ENCODE assay signal across 20 cellular contexts in genomic region chr2:216478791-216479190, GRCh38. TPM values are rescaled to one million over a fixed set of nuclear protein-coding genes. Genes with fewer than 3 reads are reported as not detected.
DNase-seq lines count a peak whose midpoint lies in the region; ATAC-seq, FAIRE-seq and TF ChIP-seq lines count a peak whose summit lies in the region.
"Had no signal": no experiment of that assay in that cellular context is flagged by ENCODE, and none has a peak within 500 bp of the region (broad histone marks: within the 10 kb centered on the region; RNA-seq: fewer than 3 reads in every experiment).

No MANE protein-coding gene starts in this region.

- H3K27me3 Mint-ChIP-seq in activated CD4-positive, alpha-beta T cell treated with anti-CD3 and anti-CD28 coated beads, Interleukin-2, amount 10 ng/mL, durations not matched to agents 7 days and 5 days, result no peaks in the 10 kb centered on the region
- H3K27me3 Mint-ChIP-seq in activated CD4-positive, alpha-beta T cell treated with anti-CD3 and anti-CD28 coated beads, Interleukin-2, amount 10 ng/mL, durations not matched to agents 24 days and 14 days, result no peaks in the 10 kb centered on the region

- dilution Hi-C loops in keratinocyte (cut with MboI; ENCODE audit: extremely low pct_ligation_motif_present, low sequenced_read_pairs), result no loop called here

- H3K4me1 ChIP-seq in keratinocyte (ENCODE audit: control insufficient read depth, extremely low read depth, insufficient read depth, low read length) (peaks cover 18% of the 10 kb centered on the region), uterus (no peaks in the 10 kb centered on the region)
- H3K4me1 ChIP-seq: HAP-1, Peyer's patch had no signal

- no peaks in the 10 kb centered on the region for H3K79me2 ChIP-seq in keratinocyte (ENCODE audit: control insufficient read depth, insufficient read depth, low read length)

- H3K9ac ChIP-seq in keratinocyte (ENCODE audit: control insufficient read depth, extremely low read depth, insufficient read depth, low read length), result no peak overlapping the region
- H3K9ac ChIP-seq: BLaER1 treated with 17β-estradiol and CSF1 and Interleukin-3, amounts not matched to agents 10 nM and 100 nM had no signal

- peak; percentile 7; the same call in 2 of the 3 replicates for ATAC-seq in SK-N-SH treated with all-trans-retinoic acid at 6 μM for 48 hours

- H3K4me2 ChIP-seq in keratinocyte (ENCODE audit: control insufficient read depth, extremely low read depth, insufficient read depth, low read depth, low read length), result peak overlapping the region; percentile 45

- TF ChIP-seq CTCF in keratinocyte (optimal IDR thresholded peaks at IDR 0.05 in 1 of 3, IDR thresholded peaks at IDR 0.05 in 1 of 3, conservative IDR thresholded peaks at IDR 0.05 in 1 of 3; ENCODE audit: extremely low read depth in 1 of 3, insufficient read depth in 2 of 3, low read length in 3 of 3) (no peak), uterus (IDR thresholded peaks at IDR 0.05) (no peak)

- intact Hi-C loops in activated CD4-positive, alpha-beta T cell treated with anti-CD3 and anti-CD28 coated beads, Interleukin-2, amount 10 ng/mL, durations not matched to agents 24 days and 14 days (cut with micrococcal nuclease), result loop anchor here (1.0 to 10.0 kb wide), 5 partner anchors 20 to 746 kb away; partner anchors contain the start of genes RPL37A and SMARCAL1
- intact Hi-C loops in uterus (cut with DNase I; ENCODE audit: low total_unique reads), result no loop called here

- H3K9me3 ChIP-seq in keratinocyte (ENCODE audit: control insufficient read depth, low read depth, low read length) (no peaks in the 10 kb centered on the region), uterus (no peaks in the 10 kb centered on the region)
- H3K9me3 ChIP-seq: BLaER1 treated with 17β-estradiol and CSF1 and Interleukin-3, amounts not matched to agents 10 nM and 100 nM; HAP-1; MG63; Peyer's patch had no signal

- H3K4me3 ChIP-seq in keratinocyte (ENCODE audit: control insufficient read depth in 2 of 3, extremely low read depth in 1 of 3, insufficient read depth in 2 of 3, low read depth in 1 of 3, low read length in 3 of 3) (no peak overlapping the region), uterus (no peak overlapping the region)
- H3K4me3 ChIP-seq: BLaER1 treated with 17β-estradiol and CSF1 and Interleukin-3, amounts not matched to agents 10 nM and 100 nM; HAP-1; MG63; Peyer's patch had no signal

- peaks cover 18% of the 10 kb centered on the region for H3K4me1 Mint-ChIP-seq in activated CD4-positive, alpha-beta T cell treated with anti-CD3 and anti-CD28 coated beads, Interleukin-2, amount 10 ng/mL, durations not matched to agents 7 days and 5 days
- peaks cover 19% of the 10 kb centered on the region for H3K4me1 Mint-ChIP-seq in activated CD4-positive, alpha-beta T cell treated with anti-CD3 and anti-CD28 coated beads, Interleukin-2, amount 10 ng/mL, durations not matched to agents 24 days and 14 days

- peaks cover 50% of the 10 kb centered on the region for H3K36me3 Mint-ChIP-seq in activated CD4-positive, alpha-beta T cell treated with anti-CD3 and anti-CD28 coated beads, Interleukin-2, amount 10 ng/mL, durations not matched to agents 7 days and 5 days (ENCODE audit: low read depth)
- H3K36me3 Mint-ChIP-seq in activated CD4-positive, alpha-beta T cell treated with anti-CD3 and anti-CD28 coated beads, Interleukin-2, amount 10 ng/mL, durations not matched to agents 24 days and 14 days (ENCODE audit: low read depth), result peaks cover 50% of the 10 kb centered on the region

- H3K9me1 ChIP-seq in keratinocyte (ENCODE audit: control insufficient read depth, extremely low read depth, insufficient read depth, low read length), result no peaks in the 10 kb centered on the region

- CTCF ChIA-PET in activated CD4-positive, alpha-beta T cell treated with anti-CD3 and anti-CD28 coated beads, Interleukin-2, amount 10 ng/mL, durations not matched to agents 7 days and 5 days (lab: Charles Lee), result interaction anchor here (1.5 kb wide), 2 partner anchors 11 to 13 kb away, joined by 3 read pairs; no protein-coding TSS in a partner anchor

- no peaks in the 10 kb centered on the region for H3K9me3 Mint-ChIP-seq in activated CD4-positive, alpha-beta T cell treated with anti-CD3 and anti-CD28 coated beads, Interleukin-2, amount 10 ng/mL, durations not matched to agents 7 days and 5 days
- H3K9me3 Mint-ChIP-seq in activated CD4-positive, alpha-beta T cell treated with anti-CD3 and anti-CD28 coated beads, Interleukin-2, amount 10 ng/mL, durations not matched to agents 24 days and 14 days, result no peaks in the 10 kb centered on the region

- H3K27ac ChIP-seq in keratinocyte (ENCODE audit: control insufficient read depth, insufficient read depth, low read length) (peak overlapping the region; percentile 42), uterus (peak overlapping the region; percentile 4 to 66)
- H3K27ac ChIP-seq: 22Rv1, Peyer's patch had no signal

- H3K27me3 ChIP-seq in keratinocyte (ENCODE audit: control insufficient read depth, extremely low read depth, insufficient read depth, low read length), result no peaks in the 10 kb centered on the region
- no peaks in the 10 kb centered on the region for H3K27me3 ChIP-seq in uterus
- H3K27me3 ChIP-seq: MG63, Peyer's patch had no signal

- no peak for DNase-seq in activated CD4-positive, alpha-beta T cell treated with anti-CD3 and anti-CD28 coated beads, Interleukin-2, amount 10 ng/mL, durations not matched to agents 7 days and 5 days
- no peak for DNase-seq in activated CD4-positive, alpha-beta T cell treated with anti-CD3 and anti-CD28 coated beads, Interleukin-2, amount 10 ng/mL, durations not matched to agents 24 days and 14 days
- DNase-seq in keratinocyte (ENCODE audit: low read depth, low spot score) (no peak), uterus (no peak), islet precursor cell (no peak), SK-N-DZ (ENCODE audit: low spot score) (no peak)
- no peak for DNase-seq in stimulated activated CD4-positive, alpha-beta T cell treated with anti-CD3 and anti-CD28 coated beads, Interleukin-2, amount 100 ng/mL, for 24 hours
- DNase-seq: DMS153, KG1, NCI-H1105 treated with DMSO at 0.1 percent for 48 hours, NCI-H187 treated with DMSO at 0.1 percent for 48 hours, NCI-H2171, NCI-H82, Peyer's patch, SHP77 had no signal

- POLR2A ChIA-PET in activated CD4-positive, alpha-beta T cell treated with anti-CD3 and anti-CD28 coated beads, Interleukin-2, amount 10 ng/mL, durations not matched to agents 7 days and 5 days (lab: Charles Lee), result no interaction called here

- H3K27ac Mint-ChIP-seq in activated CD4-positive, alpha-beta T cell treated with anti-CD3 and anti-CD28 coated beads, Interleukin-2, amount 10 ng/mL, durations not matched to agents 7 days and 5 days, result peak overlapping the region; percentile 25
- no peak overlapping the region for H3K27ac Mint-ChIP-seq in activated CD4-positive, alpha-beta T cell treated with anti-CD3 and anti-CD28 coated beads, Interleukin-2, amount 10 ng/mL, durations not matched to agents 24 days and 14 days

- H3K4me3 Mint-ChIP-seq in activated CD4-positive, alpha-beta T cell treated with anti-CD3 and anti-CD28 coated beads, Interleukin-2, amount 10 ng/mL, durations not matched to agents 7 days and 5 days, result no peak overlapping the region
- no peak overlapping the region for H3K4me3 Mint-ChIP-seq in activated CD4-positive, alpha-beta T cell treated with anti-CD3 and anti-CD28 coated beads, Interleukin-2, amount 10 ng/mL, durations not matched to agents 24 days and 14 days

- no peak overlapping the region for H2AFZ ChIP-seq in keratinocyte (ENCODE audit: control insufficient read depth, low read length)

- no peak for TF ChIP-seq POLR2A in uterus (IDR thresholded peaks at IDR 0.05)

- H3K36me3 ChIP-seq in keratinocyte (ENCODE audit: control insufficient read depth in 2 of 2, extremely low read depth in 1 of 2, insufficient read depth in 2 of 2, low read length in 2 of 2) (peaks cover 13 to 20% of the 10 kb centered on the region in 2 experiments), uterus (no peaks in the 10 kb centered on the region)

- FAIRE-seq in keratinocyte (lab: Jason Lieb, UNC), result no peak

- H4K20me1 ChIP-seq in keratinocyte (ENCODE audit: control insufficient read depth, extremely low read depth, insufficient read depth, low read length), result no peaks in the 10 kb centered on the region

TF ChIP-seq in SK-N-SH treated with all-trans-retinoic acid at 6 μM for 48 hours, 23 proteins besides CTCF, POLR2A, EP300 and RAD21:
- no peak for TF ChIP-seq SNAI2 (CRISPR knock-in tag; IDR thresholded peaks at IDR 0.05)
- TF ChIP-seq ZFP30 (CRISPR knock-in tag; IDR thresholded peaks at IDR 0.05), result no peak
- no peak for TF ChIP-seq BACH2 (CRISPR knock-in tag; IDR thresholded peaks at IDR 0.05; ENCODE audit: borderline replicate concordance)
- TF ChIP-seq GLIS3 (CRISPR knock-in tag; IDR thresholded peaks at IDR 0.05), result no peak
- no peak for TF ChIP-seq ESRRG (CRISPR knock-in tag; IDR thresholded peaks at IDR 0.05)

RNA-seq across cellular contexts. Expression of gene RPL37A, which starts 19.9 kb away (rescaled TPM):
- 1,000 to 10,000 TPM; 2,088 to 2,348 TPM for total RNA-seq in activated CD4-positive, alpha-beta T cell treated with anti-CD3 and anti-CD28 coated beads, Interleukin-2, amount 10 ng/mL, durations not matched to agents 7 days and 5 days
- 3,125 and 3,168 TPM in 2 replicates for total RNA-seq in activated CD4-positive, alpha-beta T cell treated with anti-CD3 and anti-CD28 coated beads, Interleukin-2, amount 10 ng/mL, durations not matched to agents 24 days and 14 days
- 1,858 to 4,257 TPM (median 3,899 TPM) in 3 replicates for polyA plus RNA-seq in keratinocyte
- 4,600 TPM for polyA plus RNA-seq in keratinocyte (2011; ENCODE audit: low read depth)
- 2,058 and 2,504 TPM in 2 replicates for polyA plus RNA-seq in keratinocyte (2011; cell fraction: cytosol; rRNA removed)
- polyA plus RNA-seq in keratinocyte (2011; cell fraction: nucleus; rRNA removed), result 771 and 780 TPM in 2 replicates
- 4,782 and 6,727 TPM in 2 replicates for polyA plus RNA-seq in keratinocyte (2012; ENCODE audit: low replicate concordance)
- 404 to 934 TPM (median 861 TPM) in 3 replicates for polyA minus RNA-seq in keratinocyte
- 1,907 TPM for polyA minus RNA-seq in keratinocyte (2011; cell fraction: cytosol; rRNA and poly(A)+ RNA removed)
- polyA minus RNA-seq in keratinocyte (2011; cell fraction: nucleus; rRNA and poly(A)+ RNA removed), result 202 and 323 TPM in 2 replicates
- total RNA-seq in uterus, result 1,000 to 10,000 TPM in 3 of 4 donors, 100 to 1,000 TPM in 1; 716 to 2,917 (median 2,308) TPM
- 1,479 and 2,334 TPM in 2 replicates for polyA plus RNA-seq in SK-N-DZ (2014; cell fraction: cytosol; rRNA removed)
- 1,480 and 2,118 TPM in 2 replicates for polyA plus RNA-seq in SK-N-DZ (2014; cell fraction: nucleus; rRNA removed)
